ENCODE assay signal across 1 cellular context in the genomic region with DNA sequence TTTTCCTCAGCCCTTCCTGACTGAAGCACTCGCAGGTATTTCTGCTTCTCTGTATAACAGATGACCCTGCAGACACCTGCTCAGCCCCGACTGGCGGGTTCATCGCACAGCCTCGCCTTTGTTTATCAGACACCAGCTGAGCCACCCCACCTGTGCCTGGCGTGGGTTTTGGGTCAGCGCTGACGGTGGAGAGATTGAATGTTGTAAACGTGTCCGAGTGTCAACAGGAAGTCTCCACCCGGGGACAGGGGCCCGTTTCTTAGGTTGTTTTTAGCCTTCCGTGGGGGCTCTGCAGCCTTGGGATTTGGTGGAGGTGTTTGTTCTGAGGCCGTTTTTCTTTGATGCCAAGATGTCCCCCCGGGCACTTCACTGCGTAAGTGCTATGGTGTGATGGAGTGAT.
TF ChIP-seq lines count a peak whose summit lies in the region.

No MANE protein-coding gene starts in this region.

TF ChIP-seq in HepG2, 621 proteins besides CTCF, POLR2A, EP300 and RAD21:
- TF ChIP-seq, protein P1, sequence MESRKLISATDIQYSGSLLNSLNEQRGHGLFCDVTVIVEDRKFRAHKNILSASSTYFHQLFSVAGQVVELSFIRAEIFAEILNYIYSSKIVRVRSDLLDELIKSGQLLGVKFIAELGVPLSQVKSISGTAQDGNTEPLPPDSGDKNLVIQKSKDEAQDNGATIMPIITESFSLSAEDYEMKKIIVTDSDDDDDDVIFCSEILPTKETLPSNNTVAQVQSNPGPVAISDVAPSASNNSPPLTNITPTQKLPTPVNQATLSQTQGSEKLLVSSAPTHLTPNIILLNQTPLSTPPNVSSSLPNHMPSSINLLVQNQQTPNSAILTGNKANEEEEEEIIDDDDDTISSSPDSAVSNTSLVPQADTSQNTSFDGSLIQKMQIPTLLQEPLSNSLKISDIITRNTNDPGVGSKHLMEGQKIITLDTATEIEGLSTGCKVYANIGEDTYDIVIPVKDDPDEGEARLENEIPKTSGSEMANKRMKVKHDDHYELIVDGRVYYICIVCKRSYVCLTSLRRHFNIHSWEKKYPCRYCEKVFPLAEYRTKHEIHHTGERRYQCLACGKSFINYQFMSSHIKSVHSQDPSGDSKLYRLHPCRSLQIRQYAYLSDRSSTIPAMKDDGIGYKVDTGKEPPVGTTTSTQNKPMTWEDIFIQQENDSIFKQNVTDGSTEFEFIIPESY (CRISPR knock-in tag; IDR thresholded peaks at IDR 0.05) = peak; percentile 34; the same call in 1 of the 2 replicates
- no peak for TF ChIP-seq TOPORS (CRISPR knock-in tag; IDR thresholded peaks at IDR 0.05)
- TF ChIP-seq ZFP41 (CRISPR knock-in tag; IDR thresholded peaks at IDR 0.05; ENCODE audit: borderline replicate concordance) = no peak
- no peak for TF ChIP-seq ZFP82 (CRISPR knock-in tag; IDR thresholded peaks at IDR 0.05; ENCODE audit: borderline replicate concordance)
- no peak for TF ChIP-seq NBN (conservative IDR thresholded peaks at IDR 0.05)
TF ChIP-seq in HepG2: peak in this region for 1.
